12 cellular contexts compared by ENCODE assay signal in genomic region chr18:63476666-63477065, GRCh38. TPM values are rescaled to one million over a fixed set of nuclear protein-coding genes. Genes with fewer than 3 reads are reported as not detected.
DNase-seq lines count a peak whose midpoint lies in the region; ATAC-seq and TF ChIP-seq lines count a peak whose summit lies in the region.
"Had no signal": no experiment of that assay in that cellular context is flagged by ENCODE, and none has a peak within 500 bp of the region (broad histone marks: within the 10 kb centered on the region; RNA-seq: fewer than 3 reads in every experiment).

Gene SERPINB5 (plus strand): TSS chr18:63476958. CDS start chr18:63484429, 7,471 bp downstream.

- H3K9me3 ChIP-seq in RWPE2 (ENCODE audit: severe bottlenecking), result no peaks in the 10 kb centered on the region

- WGBS in mesendoderm (ENCODE audit: extremely low coverage, insufficient coverage, low lambda C conversion rate), result no CpG with 5 or more reads among the region's 21 CpGs

- H3K27ac ChIP-seq in RWPE2 (ENCODE audit: poor library complexity, severe bottlenecking) (peak within 1 kb of the TSS; percentile 96), mesendoderm (ENCODE audit: low read depth, low read length) (no peak within 1 kb of the TSS)

- H3K23ac ChIP-seq in mesendoderm (ENCODE audit: low read length), result no peak within 1 kb of the TSS

- DNase-seq in DMS153 (lab: John Stamatoyannopoulos, UW), result peak; percentile 88
- peak; percentile 72 for DNase-seq in NCI-H187 treated with DMSO at 0.1 percent for 48 hours (lab: John Stamatoyannopoulos, UW)
- DNase-seq in RWPE2 (ENCODE audit: low spot score), result peak; percentile 94
- DNase-seq in mesendoderm, result no peak
- no peak for DNase-seq in omental fat pad (ENCODE audit: low spot score)
- DNase-seq in C1 segment of cervical spinal cord (lab: John Stamatoyannopoulos, UW), result no peak
- DNase-seq: activated CD4-positive, alpha-beta T cell treated with anti-CD3 and anti-CD28 coated beads for 1 hour; SHP77 treated with DMSO at 0.1 percent for 48 hours had no signal

- TF ChIP-seq CTCF in RWPE2 (IDR thresholded peaks at IDR 0.05; ENCODE audit: poor library complexity, severe bottlenecking) (no peak), omental fat pad (IDR thresholded peaks at IDR 0.05) (no peak)

- peak within 1 kb of the TSS; percentile 57 for H3K4me3 ChIP-seq in RWPE2 (ENCODE audit: severe bottlenecking)
- H3K4me3 ChIP-seq in mesendoderm (ENCODE audit: low read length), result no peak within 1 kb of the TSS

- H4K8ac ChIP-seq in mesendoderm (ENCODE audit: low read depth, low read length), result no peak within 1 kb of the TSS

- H3K18ac ChIP-seq in mesendoderm (ENCODE audit: low read length), result no peak within 1 kb of the TSS

- H3K56ac ChIP-seq in mesendoderm (ENCODE audit: low read length), result peak within 1 kb of the TSS; percentile 45

- H3K9ac ChIP-seq in mesendoderm (ENCODE audit: low read length), result no peak within 1 kb of the TSS

- no peaks in the 10 kb centered on the region for H3K79me1 ChIP-seq in mesendoderm (ENCODE audit: low read length)

- no peak within 1 kb of the TSS for H2AK5ac ChIP-seq in mesendoderm (ENCODE audit: low read length)

- peaks cover 45% of the 10 kb centered on the region for H3K36me3 ChIP-seq in RWPE2 (ENCODE audit: low read depth)
- H3K36me3 ChIP-seq in mesendoderm (ENCODE audit: control insufficient read depth, insufficient read depth, low read length), result no peaks in the 10 kb centered on the region

- no peak within 1 kb of the TSS for H2BK5ac ChIP-seq in mesendoderm (ENCODE audit: low read length)

- H3K4me2 ChIP-seq in mesendoderm (ENCODE audit: low read length), result no peak within 1 kb of the TSS

- no peak within 1 kb of the TSS for H2BK15ac ChIP-seq in mesendoderm (replicated peaks; ENCODE audit: low read depth)

- ATAC-seq in RWPE2 (ENCODE audit: low read depth), result peak; percentile 78
- no peak for ATAC-seq in GM21423 (IDR thresholded peaks at IDR 0.05; ENCODE audit: unreplicated experiment)
- ATAC-seq in HG03139 (IDR thresholded peaks at IDR 0.05; ENCODE audit: unreplicated experiment), result no peak
- ATAC-seq in omental fat pad (ENCODE audit: low FRiP score), result no peak

- no peak within 1 kb of the TSS for H2BK120ac ChIP-seq in mesendoderm (ENCODE audit: low read depth, low read length)

- H3K27me3 ChIP-seq in RWPE2 (ENCODE audit: insufficient read depth, poor library complexity, severe bottlenecking), result no peaks in the 10 kb centered on the region
- H3K27me3 ChIP-seq in mesendoderm (ENCODE audit: insufficient read depth, low read length, poor library complexity), result no peaks in the 10 kb centered on the region

- no peak within 1 kb of the TSS for H3K4ac ChIP-seq in mesendoderm (ENCODE audit: low read depth, low read length)

- no peaks in the 10 kb centered on the region for H3K79me2 ChIP-seq in mesendoderm (ENCODE audit: control insufficient read depth, insufficient read depth, low read length)

- no peak within 1 kb of the TSS for H4K5ac ChIP-seq in mesendoderm (ENCODE audit: low read length)

- H3K4me1 ChIP-seq in RWPE2 (ENCODE audit: insufficient read depth, poor library complexity, severe bottlenecking) (peaks cover 42% of the 10 kb centered on the region), mesendoderm (ENCODE audit: control insufficient read depth, low read depth, low read length) (peaks cover 2% of the 10 kb centered on the region)

RNA-seq across cellular contexts. Expression of gene SERPINB5, which starts in this region (rescaled TPM):
- 1.0 TPM for polyA plus RNA-seq in mesendoderm (2013, experiment 1 of 2)
- 1.0 TPM for polyA plus RNA-seq in mesendoderm (2013, experiment 2 of 2)
- total RNA-seq in omental fat pad, result not detected
- total RNA-seq: chondrocyte, liver had no signal

Comparison
In these comparisons a context has a peak if more than half of its experiments do, and no peak if none do; other contexts are left out.
1. DNase-seq: peak in DMS153 (single experiment), NCI-H187 treated with DMSO at 0.1 percent for 48 hours (single experiment) and RWPE2 (single experiment); none in mesendoderm (single experiment), omental fat pad (single experiment) and C1 segment of cervical spinal cord (0 of 14).